ENCODE assay signal across 6 cellular contexts in genomic region chr17:20558096-20558495, GRCh38. TPM values are rescaled to one million over a fixed set of nuclear protein-coding genes. Genes with fewer than 3 reads are reported as not detected.
"Had no signal": no experiment of that assay in that cellular context is flagged by ENCODE, and none has a peak within 500 bp of the region (broad histone marks: within the 10 kb centered on the region; RNA-seq: fewer than 3 reads in every experiment).

No MANE protein-coding gene starts in this region.

RNA-seq across cellular contexts. Expression of gene CDRT15L2, which starts 21.4 kb away (rescaled TPM):
- total RNA-seq: HepG2, HT-29, HT1080, IMR-90, K562 had no signal
- polyA plus RNA-seq: HepG2, IgD-negative memory B cell, IMR-90, K562 had no signal
